In genomic region chr5:77709993-77710392, GRCh38 we compare ENCODE assay signal across 15 cellular contexts.
"Had no signal": no experiment of that assay in that cellular context is flagged by ENCODE, and none has a peak within 500 bp of the region (broad histone marks: within the 10 kb centered on the region; RNA-seq: fewer than 3 reads in every experiment).

No MANE protein-coding gene starts in this region.

- H3K4me3 Mint-ChIP-seq: activated CD4-positive, alpha-beta memory T cell treated with anti-CD3 and anti-CD28 coated beads, Interleukin-2, amount 10 ng/mL, durations not matched to agents 7 days and 5 days; activated naive CD4-positive, alpha-beta T cell treated with anti-CD3 and anti-CD28 coated beads, Interleukin-2, amount 10 ng/mL, durations not matched to agents 7 days and 5 days; activated T-cell treated with anti-CD3 and anti-CD28 coated beads, Interleukin-2, amount 50 U/mL, for 24 hours; effector memory CD8-positive, alpha-beta T cell; memory B cell; naive thymus-derived CD4-positive, alpha-beta T cell; stimulated activated effector memory CD8-positive, alpha-beta T cell treated with anti-CD3 and anti-CD28 coated beads, Interleukin-12 subunit alpha, Interleukin-12 subunit beta, amount 100 ng/mL, for 72 hours had no signal

- H3K27me3 Mint-ChIP-seq: activated CD4-positive, alpha-beta memory T cell treated with anti-CD3 and anti-CD28 coated beads, Interleukin-2, amount 10 ng/mL, durations not matched to agents 7 days and 5 days; activated naive CD4-positive, alpha-beta T cell treated with anti-CD3 and anti-CD28 coated beads, Interleukin-2, amount 10 ng/mL, durations not matched to agents 7 days and 5 days; activated T-cell treated with anti-CD3 and anti-CD28 coated beads, Interleukin-2, amount 50 U/mL, for 24 hours; effector memory CD8-positive, alpha-beta T cell; memory B cell; naive thymus-derived CD4-positive, alpha-beta T cell had no signal

- H3K4me2 ChIP-seq: hepatocyte had no signal

- H3K4me3 ChIP-seq: ascending aorta, hepatocyte, left ventricle myocardium inferior, mucosa of descending colon had no signal

- H3K9me3 ChIP-seq: ascending aorta, left ventricle myocardium inferior, mucosa of descending colon had no signal

- H3K4me1 Mint-ChIP-seq: activated CD4-positive, alpha-beta memory T cell treated with anti-CD3 and anti-CD28 coated beads, Interleukin-2, amount 10 ng/mL, durations not matched to agents 7 days and 5 days; activated naive CD4-positive, alpha-beta T cell treated with anti-CD3 and anti-CD28 coated beads, Interleukin-2, amount 10 ng/mL, durations not matched to agents 7 days and 5 days had no signal

- H3K27me3 ChIP-seq: ascending aorta, hepatocyte had no signal

- DNase-seq: activated CD4-positive, alpha-beta memory T cell treated with anti-CD3 and anti-CD28 coated beads, Interleukin-2, amount 10 ng/mL, durations not matched to agents 7 days and 5 days; activated naive CD4-positive, alpha-beta T cell treated with anti-CD3 and anti-CD28 coated beads, Interleukin-2, amount 10 ng/mL, durations not matched to agents 7 days and 5 days; activated T-cell treated with anti-CD3 and anti-CD28 coated beads, Interleukin-2, amount 50 U/mL, for 24 hours; effector memory CD8-positive, alpha-beta T cell; left ventricle myocardium inferior; mucosa of descending colon; naive thymus-derived CD4-positive, alpha-beta T cell; retina had no signal

- H2AFZ ChIP-seq: hepatocyte, parathyroid adenoma had no signal

- H3K4me1 ChIP-seq: parathyroid adenoma had no signal

- ATAC-seq: effector memory CD8-positive, alpha-beta T cell; mucosa of descending colon; naive thymus-derived CD4-positive, alpha-beta T cell; stimulated activated effector memory CD8-positive, alpha-beta T cell treated with anti-CD3 and anti-CD28 coated beads, Interleukin-12 subunit alpha, Interleukin-12 subunit beta, amount 100 ng/mL, for 72 hours had no signal

- FAIRE-seq: bronchial epithelial cell had no signal

- H3K9me3 Mint-ChIP-seq: activated CD4-positive, alpha-beta memory T cell treated with anti-CD3 and anti-CD28 coated beads, Interleukin-2, amount 10 ng/mL, durations not matched to agents 7 days and 5 days; activated naive CD4-positive, alpha-beta T cell treated with anti-CD3 and anti-CD28 coated beads, Interleukin-2, amount 10 ng/mL, durations not matched to agents 7 days and 5 days; activated T-cell treated with anti-CD3 and anti-CD28 coated beads, Interleukin-2, amount 50 U/mL, for 24 hours; effector memory CD8-positive, alpha-beta T cell; memory B cell; stimulated activated effector memory CD8-positive, alpha-beta T cell treated with anti-CD3 and anti-CD28 coated beads, Interleukin-12 subunit alpha, Interleukin-12 subunit beta, amount 100 ng/mL, for 72 hours had no signal

- H3K27ac Mint-ChIP-seq: activated CD4-positive, alpha-beta memory T cell treated with anti-CD3 and anti-CD28 coated beads, Interleukin-2, amount 10 ng/mL, durations not matched to agents 7 days and 5 days; activated naive CD4-positive, alpha-beta T cell treated with anti-CD3 and anti-CD28 coated beads, Interleukin-2, amount 10 ng/mL, durations not matched to agents 7 days and 5 days; activated T-cell treated with anti-CD3 and anti-CD28 coated beads, Interleukin-2, amount 50 U/mL, for 24 hours; memory B cell; naive thymus-derived CD4-positive, alpha-beta T cell; stimulated activated effector memory CD8-positive, alpha-beta T cell treated with anti-CD3 and anti-CD28 coated beads, Interleukin-12 subunit alpha, Interleukin-12 subunit beta, amount 100 ng/mL, for 72 hours had no signal

- H3K27ac ChIP-seq: ascending aorta, epithelial cell of prostate, hepatocyte, left ventricle myocardium inferior, parathyroid adenoma had no signal

- H3K9ac ChIP-seq: parathyroid adenoma had no signal
